In genomic region chr4:25551608-25552007, GRCh38 we compare ENCODE assay signal across 17 cellular contexts.
"Had no signal": no experiment of that assay in that cellular context is flagged by ENCODE, and none has a peak within 500 bp of the region (broad histone marks: within the 10 kb centered on the region; RNA-seq: fewer than 3 reads in every experiment).

No MANE protein-coding gene starts in this region.

- H3K9me3 Mint-ChIP-seq: activated naive CD4-positive, alpha-beta T cell treated with anti-CD3 and anti-CD28 coated beads, Interleukin-2, amount 50 U/mL, for 72 hours; activated T-cell treated with anti-CD3 and anti-CD28 coated beads, Interleukin-2, amount 50 U/mL, for 4 hours; stimulated activated naive CD8-positive, alpha-beta T cell treated with anti-CD3 and anti-CD28 coated beads, Interleukin-15, amount 100 ng/mL, for 72 hours had no signal

- H3K4me1 Mint-ChIP-seq: stimulated activated naive CD8-positive, alpha-beta T cell treated with anti-CD3 and anti-CD28 coated beads, Interleukin-15, amount 100 ng/mL, for 72 hours had no signal

- H3K27me3 ChIP-seq: body of pancreas, esophagus muscularis mucosa had no signal

- H3K4me3 Mint-ChIP-seq: activated CD4-positive, alpha-beta memory T cell treated with anti-CD3 and anti-CD28 coated beads for 36 hours; activated T-cell treated with anti-CD3 and anti-CD28 coated beads, Interleukin-2, amount 50 U/mL, for 4 hours; stimulated activated naive CD8-positive, alpha-beta T cell treated with anti-CD3 and anti-CD28 coated beads, Interleukin-15, amount 100 ng/mL, for 72 hours had no signal

- H3K36me3 ChIP-seq: esophagus muscularis mucosa, thoracic aorta had no signal

- H3K4me3 ChIP-seq: body of pancreas, esophagus muscularis mucosa, thoracic aorta had no signal

- H3K27ac ChIP-seq: esophagus muscularis mucosa, thoracic aorta had no signal

- DNase-seq: activated CD4-positive, alpha-beta memory T cell treated with anti-CD3 and anti-CD28 coated beads for 36 hours; activated CD4-positive, CD25-positive, alpha-beta regulatory T cell treated with anti-CD3 and anti-CD28 coated beads, Interleukin-2, amount 50 U/mL, for 72 hours; activated effector memory CD4-positive, alpha-beta T cell treated with anti-CD3 and anti-CD28 coated beads, Interleukin-2, amount 50 U/mL, for 16 hours; activated T-cell treated with anti-CD3 and anti-CD28 coated beads, Interleukin-2, amount 50 U/mL, for 4 hours; amniotic stem cell; body of pancreas; dermis blood vessel endothelial cell; foreskin fibroblast; left cardiac atrium; mesenchymal stem cell; stimulated activated CD4-positive, alpha-beta T cell treated with anti-CD3 and anti-CD28 coated beads, Interleukin-4, amount 100 ng/mL, for 4 hours; stimulated activated naive CD8-positive, alpha-beta T cell treated with anti-CD3 and anti-CD28 coated beads, Interleukin-15, amount 100 ng/mL, for 72 hours; T-helper 2 cell had no signal

- H3K9me3 ChIP-seq: body of pancreas, esophagus muscularis mucosa, thoracic aorta had no signal

- H3K27ac Mint-ChIP-seq: activated CD4-positive, alpha-beta memory T cell treated with anti-CD3 and anti-CD28 coated beads for 36 hours; activated naive CD4-positive, alpha-beta T cell treated with anti-CD3 and anti-CD28 coated beads, Interleukin-2, amount 50 U/mL, for 72 hours; stimulated activated naive CD8-positive, alpha-beta T cell treated with anti-CD3 and anti-CD28 coated beads, Interleukin-15, amount 100 ng/mL, for 72 hours had no signal

- ATAC-seq: activated naive CD4-positive, alpha-beta T cell treated with anti-CD3 and anti-CD28 coated beads, Interleukin-2, amount 50 U/mL, for 72 hours; activated T-cell treated with anti-CD3 and anti-CD28 coated beads, Interleukin-2, amount 50 U/mL, for 4 hours; left cardiac atrium; SK-N-SH treated with all-trans-retinoic acid at 6 μM for 48 hours; stimulated activated naive CD8-positive, alpha-beta T cell treated with anti-CD3 and anti-CD28 coated beads, Interleukin-15, amount 100 ng/mL, for 72 hours had no signal

- H3K36me3 Mint-ChIP-seq: activated CD4-positive, alpha-beta memory T cell treated with anti-CD3 and anti-CD28 coated beads for 36 hours; activated naive CD4-positive, alpha-beta T cell treated with anti-CD3 and anti-CD28 coated beads, Interleukin-2, amount 50 U/mL, for 72 hours had no signal
